In genomic region chr7:95952851-95953250, GRCh38 we compare ENCODE assay signal across 29 cellular contexts.
"Had no signal": no experiment of that assay in that cellular context is flagged by ENCODE, and none has a peak within 500 bp of the region (broad histone marks: within the 10 kb centered on the region; RNA-seq: fewer than 3 reads in every experiment).

No MANE protein-coding gene starts in this region.

- H3K4me1 Mint-ChIP-seq: activated CD4-positive, alpha-beta T cell treated with anti-CD3 and anti-CD28 coated beads, Interleukin-2, amount 10 ng/mL, durations not matched to agents 24 days and 14 days; activated naive CD8-positive, alpha-beta T cell treated with anti-CD3 and anti-CD28 coated beads for 36 hours; activated T-helper 17 cell treated with anti-CD3 and anti-CD28 coated beads, Interleukin-2, amount 50 U/mL, for 72 hours had no signal

- H3K27me3 ChIP-seq: SJCRH30 had no signal

- H3K27ac Mint-ChIP-seq: activated CD4-positive, alpha-beta T cell treated with anti-CD3 and anti-CD28 coated beads, Interleukin-2, amount 10 ng/mL, durations not matched to agents 24 days and 14 days; activated CD8-positive, alpha-beta T cell treated with anti-CD3 and anti-CD28 coated beads for 36 hours; activated naive CD8-positive, alpha-beta T cell treated with anti-CD3 and anti-CD28 coated beads for 36 hours; activated T-cell treated with anti-CD3 and anti-CD28 coated beads, Interleukin-2, amount 50 U/mL, for 72 hours; activated T-helper 17 cell treated with anti-CD3 and anti-CD28 coated beads, Interleukin-2, amount 50 U/mL, for 72 hours had no signal

- H3K27me3 Mint-ChIP-seq: activated CD4-positive, alpha-beta T cell treated with anti-CD3 and anti-CD28 coated beads, Interleukin-2, amount 10 ng/mL, durations not matched to agents 24 days and 14 days had no signal

- H3K27ac ChIP-seq: KMS-11, SJCRH30, SK-N-MC, WERI-Rb-1 had no signal

- H3K9me3 Mint-ChIP-seq: activated CD4-positive, alpha-beta T cell treated with anti-CD3 and anti-CD28 coated beads, Interleukin-2, amount 10 ng/mL, durations not matched to agents 24 days and 14 days; activated CD8-positive, alpha-beta T cell treated with anti-CD3 and anti-CD28 coated beads for 36 hours; activated naive CD8-positive, alpha-beta T cell treated with anti-CD3 and anti-CD28 coated beads for 36 hours; activated T-cell treated with anti-CD3 and anti-CD28 coated beads, Interleukin-2, amount 50 U/mL, for 72 hours; activated T-helper 17 cell treated with anti-CD3 and anti-CD28 coated beads, Interleukin-2, amount 50 U/mL, for 72 hours had no signal

- H3K4me3 Mint-ChIP-seq: activated CD4-positive, alpha-beta T cell treated with anti-CD3 and anti-CD28 coated beads, Interleukin-2, amount 10 ng/mL, durations not matched to agents 24 days and 14 days; activated CD8-positive, alpha-beta T cell treated with anti-CD3 and anti-CD28 coated beads for 36 hours; activated naive CD8-positive, alpha-beta T cell treated with anti-CD3 and anti-CD28 coated beads for 36 hours; activated T-cell treated with anti-CD3 and anti-CD28 coated beads, Interleukin-2, amount 50 U/mL, for 72 hours; activated T-helper 17 cell treated with anti-CD3 and anti-CD28 coated beads, Interleukin-2, amount 50 U/mL, for 72 hours had no signal

- DNase-seq: activated CD4-positive, alpha-beta T cell treated with anti-CD3 and anti-CD28 coated beads, Interleukin-2, amount 10 ng/mL, durations not matched to agents 24 days and 14 days; activated CD4-positive, alpha-beta T cell treated with anti-CD3 and anti-CD28 coated beads, Interleukin-2, amount 50 U/mL, for 4 hours; activated CD8-positive, alpha-beta T cell treated with anti-CD3 and anti-CD28 coated beads for 36 hours; activated effector memory CD4-positive, alpha-beta T cell treated with anti-CD3 and anti-CD28 coated beads, Interleukin-2, amount 50 U/mL, for 16 hours; activated naive CD4-positive, alpha-beta T cell; activated naive CD4-positive, alpha-beta T cell treated with anti-CD3 and anti-CD28 coated beads, Interleukin-2, amount 50 U/mL, for 16 hours; activated naive CD8-positive, alpha-beta T cell treated with anti-CD3 and anti-CD28 coated beads for 36 hours; activated T-cell treated with anti-CD3 and anti-CD28 coated beads, Interleukin-2, amount 50 U/mL, for 1 hour; activated T-cell treated with anti-CD3 and anti-CD28 coated beads, Interleukin-2, amount 50 U/mL, for 72 hours; amniotic stem cell; aorta; NCI-H1092 treated with DMSO at 0.1 percent for 48 hours; NCI-H1417; NCI-H146; NCI-H187; NCI-H2029 treated with DMSO at 0.1 percent for 48 hours; NCI-H2107; NCI-H2171; NCI-H510A; NCI-H526; NCI-H748 treated with DMSO at 0.1 percent for 48 hours; NK-92 treated with Interleukin-12 subunit alpha and Interleukin-12 subunit beta, amount 100 ng/mL, for 24 hours; SHP77; SJCRH30; T1000; WERI-Rb-1 had no signal

- H3K36me3 ChIP-seq: SJCRH30, WERI-Rb-1 had no signal

- H3K4me3 ChIP-seq: SJCRH30, SK-N-MC had no signal

- H3K4me2 ChIP-seq: KMS-11 had no signal

- H3K36me3 Mint-ChIP-seq: activated naive CD8-positive, alpha-beta T cell treated with anti-CD3 and anti-CD28 coated beads for 36 hours had no signal

- H3K4me1 ChIP-seq: SJCRH30 had no signal

- ATAC-seq: activated CD8-positive, alpha-beta T cell treated with anti-CD3 and anti-CD28 coated beads for 36 hours; activated T-cell treated with anti-CD3 and anti-CD28 coated beads, Interleukin-2, amount 50 U/mL, for 72 hours; activated T-helper 17 cell treated with anti-CD3 and anti-CD28 coated beads, Interleukin-2, amount 50 U/mL, for 72 hours had no signal

- H3K9me3 ChIP-seq: SJCRH30 had no signal

- H3K9ac ChIP-seq: KMS-11 had no signal
